In genomic region chr13:59360108-59360507, GRCh38 we compare ENCODE assay signal across 10 cellular contexts.
A peak's percentile ranks its signal among the peaks of the same experiment; 100 is the strongest.
DNase-seq lines count a peak whose midpoint lies in the region; ATAC-seq and TF ChIP-seq lines count a peak whose summit lies in the region.
"Had no signal": no experiment of that assay in that cellular context is flagged by ENCODE, and none has a peak within 500 bp of the region (broad histone marks: within the 10 kb centered on the region; RNA-seq: fewer than 3 reads in every experiment).

No MANE protein-coding gene starts in this region.

- no peak for TF ChIP-seq CTCF in NB4 (IDR thresholded peaks at IDR 0.05; ENCODE audit: low read depth, low read length)
- no peak for TF ChIP-seq CTCF in left lung (IDR thresholded peaks at IDR 0.05)
- no peak for TF ChIP-seq CTCF in esophagus muscularis mucosa (IDR thresholded peaks at IDR 0.05)
- TF ChIP-seq CTCF in BE2C (IDR thresholded peaks at IDR 0.05; ENCODE audit: low read depth, low read length): no peak

- no peak for TF ChIP-seq POLR2A in GM18505 (IDR thresholded peaks at IDR 0.05; ENCODE audit: borderline replicate concordance, extremely low read depth, insufficient read depth, insufficient read length)
- TF ChIP-seq POLR2A in NB4 (IDR thresholded peaks at IDR 0.05; ENCODE audit: extremely low read depth, insufficient read length): no peak
- TF ChIP-seq POLR2A in esophagus muscularis mucosa (IDR thresholded peaks at IDR 0.05; ENCODE audit: low read depth): no peak

- H3K27me3 ChIP-seq in left lung: no peaks in the 10 kb centered on the region
- no peaks in the 10 kb centered on the region for H3K27me3 ChIP-seq in esophagus muscularis mucosa
- H3K27me3 ChIP-seq in BE2C: no peaks in the 10 kb centered on the region

- H3K36me3 ChIP-seq in left lung (no peaks in the 10 kb centered on the region), esophagus muscularis mucosa (no peaks in the 10 kb centered on the region), BE2C (no peaks in the 10 kb centered on the region)

- peak; percentile 30 for DNase-seq in NB4 (ENCODE audit: low read depth)
- no peak for DNase-seq in left lung
- no peak for DNase-seq in esophagus muscularis mucosa (ENCODE audit: extremely low spot score)
- no peak for DNase-seq in ACHN
- DNase-seq in AG08396 (ENCODE audit: low spot score): no peak
- no peak for DNase-seq in BE2C
- DNase-seq: kidney had no signal

- no peaks in the 10 kb centered on the region for H3K9me3 ChIP-seq in left lung
- no peaks in the 10 kb centered on the region for H3K9me3 ChIP-seq in esophagus muscularis mucosa
- H3K9me3 ChIP-seq in BE2C: no peaks in the 10 kb centered on the region

- H3K4me3 ChIP-seq in NB4 (ENCODE audit: low read depth, low read length): no peak overlapping the region
- no peak overlapping the region for H3K4me3 ChIP-seq in left lung
- no peak overlapping the region for H3K4me3 ChIP-seq in esophagus muscularis mucosa
- H3K4me3 ChIP-seq in BE2C (ENCODE audit: low read depth, low read length): no peak overlapping the region
- H3K4me3 ChIP-seq: smooth muscle cell had no signal

- intact Hi-C loops in left lung (cut with DNase I): no loop called here
- intact Hi-C loops in esophagus muscularis mucosa (cut with DNase I): no loop called here

- H3K4me1 ChIP-seq in left lung (peaks cover 0 to 18% of the 10 kb centered on the region in 2 donors), esophagus muscularis mucosa (peaks cover 0 to 21% (median 4%) of the 10 kb centered on the region in 4 donors), BE2C (peaks cover 40% of the 10 kb centered on the region)

- in situ Hi-C loops in ACHN (cut with HindIII; ENCODE audit: low pct_ligation_motif_present, low pct_unique_long_range_greater_than_20kb, low sequenced_read_pairs): no loop called here

- TF ChIP-seq EP300 in esophagus muscularis mucosa (IDR thresholded peaks at IDR 0.05): no peak

- peak; percentile 87 for ATAC-seq in GM18505 (IDR thresholded peaks at IDR 0.05; ENCODE audit: unreplicated experiment)
- peak; percentile 64 for ATAC-seq in GM21390 (IDR thresholded peaks at IDR 0.05; ENCODE audit: unreplicated experiment)
- peak; percentile 27 for ATAC-seq in left lung

- peak overlapping the region in 1 of 2 donors; percentile 24 for H3K27ac ChIP-seq in left lung
- H3K27ac ChIP-seq in esophagus muscularis mucosa (replicated peaks in 1 of 4): no peak overlapping the region

Comparison
In these comparisons a context has a peak if more than half of its experiments do, and no peak if none do; other contexts are left out.
1. ATAC-seq: peak in every context shown above with its lines; median percentile 87 in GM18505; 64 in GM21390; 27 in left lung.